In genomic region chr16:27312580-27313421, GRCh38 we compare ENCODE assay signal across 1 cellular context.
TF ChIP-seq lines count a peak whose summit lies in the region.

No MANE protein-coding gene starts in this region.

TF ChIP-seq in liver, 16 proteins besides CTCF, POLR2A, EP300 and RAD21 (continued from another document):
- TF ChIP-seq ZBTB33 (IDR thresholded peaks at IDR 0.05) (no peak), RXRA (IDR thresholded peaks at IDR 0.05) (no peak), FOXA1 (IDR thresholded peaks at IDR 0.05) (no peak), MAX (IDR thresholded peaks at IDR 0.05) (no peak), FOXA2 (IDR thresholded peaks at IDR 0.05) (no peak), GABPA (IDR thresholded peaks at IDR 0.05 in 1 of 2, conservative IDR thresholded peaks at IDR 0.05 in 1 of 2) (no peak), TAF1 (conservative IDR thresholded peaks at IDR 0.05) (no peak), EGR1 (IDR thresholded peaks at IDR 0.05; ENCODE audit: low read depth in 2 of 2) (no peak)
